ENCODE assay signal across 1 cellular context in genomic region chr6:8194499-8194898, GRCh38.
TF ChIP-seq lines count a peak whose summit lies in the region.

No MANE protein-coding gene starts in this region.

TF ChIP-seq in IMR-90, 13 proteins besides CTCF, POLR2A, EP300 and RAD21 (continued from another document):
- TF ChIP-seq MAZ (IDR thresholded peaks at IDR 0.05; ENCODE audit: borderline replicate concordance, low read depth, low read length): no peak
- no peak for TF ChIP-seq SMC3 (IDR thresholded peaks at IDR 0.05; ENCODE audit: low read depth, low read length)
- no peak for TF ChIP-seq MAFK (IDR thresholded peaks at IDR 0.05; ENCODE audit: low read depth, low read length)
- no peak for TF ChIP-seq MXI1 (IDR thresholded peaks at IDR 0.05; ENCODE audit: borderline replicate concordance, low read depth, low read length)
- TF ChIP-seq RFX5 (IDR thresholded peaks at IDR 0.05; ENCODE audit: low read depth, low read length): no peak
- no peak for TF ChIP-seq FOS (IDR thresholded peaks at IDR 0.05; ENCODE audit: low read depth, low read length)
- no peak for TF ChIP-seq ELK1 (IDR thresholded peaks at IDR 0.05; ENCODE audit: borderline replicate concordance, low read depth, low read length)
- no peak for TF ChIP-seq BHLHE40 (IDR thresholded peaks at IDR 0.05; ENCODE audit: low read depth, low read length)
- TF ChIP-seq NFE2L2 (IDR thresholded peaks at IDR 0.05; ENCODE audit: low read depth, low read length): no peak
- TF ChIP-seq CEBPB (IDR thresholded peaks at IDR 0.05; ENCODE audit: low read depth, low read length): no peak
